24 cellular contexts compared by ENCODE assay signal in genomic region chr3:81764665-81765064, GRCh38. TPM values are rescaled to one million over a fixed set of nuclear protein-coding genes. Genes with fewer than 3 reads are reported as not detected.
DNase-seq lines count a peak whose midpoint lies in the region; ATAC-seq, FAIRE-seq and TF ChIP-seq lines count a peak whose summit lies in the region.
"Had no signal": no experiment of that assay in that cellular context is flagged by ENCODE, and none has a peak within 500 bp of the region (broad histone marks: within the 10 kb centered on the region; RNA-seq: fewer than 3 reads in every experiment).

No MANE protein-coding gene starts in this region.

- H3K9me3 ChIP-seq in HepG2 (ENCODE audit: low read length), result no peaks in the 10 kb centered on the region
- no peaks in the 10 kb centered on the region for H3K9me3 ChIP-seq in right lobe of liver
- H3K9me3 ChIP-seq in mammary epithelial cell (replicated peaks; ENCODE audit: insufficient read depth, low read length), result no peaks in the 10 kb centered on the region
- H3K9me3 ChIP-seq: left lung, sigmoid colon, vagina had no signal

- TF ChIP-seq RAD21 in HepG2 (CRISPR knock-in tag; IDR thresholded peaks at IDR 0.05), result no peak

- H3K4me2 ChIP-seq in HepG2 (ENCODE audit: low read depth, low read length) (no peak overlapping the region), mammary epithelial cell (ENCODE audit: insufficient read depth, low read depth, low read length) (no peak overlapping the region)

- H3K4me3 ChIP-seq in HepG2 (replicated peaks in 1 of 3; ENCODE audit: insufficient read depth in 1 of 3, low read depth in 2 of 3, low read length in 3 of 3) (no peak overlapping the region), right lobe of liver (no peak overlapping the region), mammary epithelial cell (replicated peaks in 1 of 3; ENCODE audit: insufficient read depth in 1 of 3, low read depth in 2 of 3, low read length in 3 of 3) (no peak overlapping the region)
- H3K4me3 ChIP-seq: dorsolateral prefrontal cortex, left lung, sigmoid colon, vagina had no signal

- TF ChIP-seq CTCF in HepG2 (CRISPR knock-in tag; IDR thresholded peaks at IDR 0.05) (no peak), right lobe of liver (IDR thresholded peaks at IDR 0.05) (no peak), mammary epithelial cell (conservative IDR thresholded peaks at IDR 0.05 in 1 of 2, IDR thresholded peaks at IDR 0.05 in 1 of 2; ENCODE audit: extremely low read depth in 1 of 2, insufficient read depth in 1 of 2, low read depth in 1 of 2, low read length in 2 of 2) (no peak)

- BruUV-seq in HepG2 (replicated peaks; lab: Mats Ljungman, UMichigan) (no TSS peak), mammary epithelial cell (replicated peaks; lab: Mats Ljungman, UMichigan) (no TSS peak)

- CTCF ChIA-PET in HepG2 (lab: Yijun Ruan, JAX; ENCODE audit: low intra/inter-chr PET ratio, low total read pairs) (no interaction called here), mammary epithelial cell (lab: Charles Lee; ENCODE audit: low non-redundant PET) (no interaction called here)

- H3K79me2 ChIP-seq in HepG2 (ENCODE audit: insufficient read depth, low read length), result peaks cover 10% of the 10 kb centered on the region
- H3K79me2 ChIP-seq in mammary epithelial cell (ENCODE audit: insufficient read depth, low read length), result peaks cover 7% of the 10 kb centered on the region

- H3K27ac ChIP-seq in HepG2 (ENCODE audit: extremely low read length, insufficient read depth, low read length) (no peak overlapping the region), right lobe of liver (no peak overlapping the region), mammary epithelial cell (ENCODE audit: insufficient read depth, low read depth, low read length) (no peak overlapping the region)
- H3K27ac ChIP-seq: dorsolateral prefrontal cortex, left lung, parathyroid adenoma, sigmoid colon, vagina had no signal

- H4K20me1 ChIP-seq in HepG2 (ENCODE audit: insufficient read depth, low read length) (no peaks in the 10 kb centered on the region), mammary epithelial cell (ENCODE audit: insufficient read depth, low read length) (no peaks in the 10 kb centered on the region)

- in situ Hi-C loops in HepG2 (cut with HindIII; ENCODE audit: extremely low pct_ligation_motif_present, low pct_unique_long_range_greater_than_20kb), result no loop called here
- in situ Hi-C loops in mammary epithelial cell (cut with MboI; ENCODE audit: low sequenced_read_pairs in 2 of 2), result no loop called here

- H3K36me3 ChIP-seq in HepG2 (replicated peaks in 1 of 2; ENCODE audit: control insufficient read depth in 1 of 2, insufficient read depth in 2 of 2, low read length in 2 of 2) (no peaks in the 10 kb centered on the region), right lobe of liver (no peaks in the 10 kb centered on the region), mammary epithelial cell (ENCODE audit: insufficient read depth, low read length) (no peaks in the 10 kb centered on the region)
- H3K36me3 ChIP-seq: left lung, sigmoid colon, vagina had no signal

- H3K9ac ChIP-seq in HepG2 (ENCODE audit: insufficient read depth, low read depth, low read length), result no peak overlapping the region
- H3K9ac ChIP-seq in mammary epithelial cell (ENCODE audit: insufficient read depth, low read length), result no peak overlapping the region
- H3K9ac ChIP-seq: parathyroid adenoma had no signal

- no peak for FAIRE-seq in HepG2 (lab: Jason Lieb, UNC)

- no peak for TF ChIP-seq EP300 in HepG2 (IDR thresholded peaks at IDR 0.05; ENCODE audit: low read depth in 2 of 2, low read length in 2 of 2)
- no peak for TF ChIP-seq EP300 in HepG2 (CRISPR knock-in tag; IDR thresholded peaks at IDR 0.05; ENCODE audit: borderline replicate concordance)

- dilution Hi-C loops in mammary epithelial cell (cut with HindIII; ENCODE audit: low sequenced_read_pairs), result no loop called here

- POLR2A ChIA-PET in HepG2 (lab: Yijun Ruan, JAX), result no interaction called here

- H2AFZ ChIP-seq in HepG2 (ENCODE audit: low read length) (no peak overlapping the region), mammary epithelial cell (ENCODE audit: low read depth, low read length) (peak overlapping the region; percentile 17)
- H2AFZ ChIP-seq: parathyroid adenoma had no signal

- ATAC-seq in HepG2 (no peak), right lobe of liver (no peak), SK-N-SH treated with all-trans-retinoic acid at 6 μM for 48 hours (no peak), GM18511 (IDR thresholded peaks at IDR 0.05; ENCODE audit: unreplicated experiment) (no peak), GM21390 (IDR thresholded peaks at IDR 0.05; ENCODE audit: unreplicated experiment) (no peak)
- ATAC-seq: activated naive CD4-positive, alpha-beta T cell treated with anti-CD3 and anti-CD28 coated beads, Interleukin-2, amount 50 U/mL, for 72 hours; activated T-helper 17 cell treated with anti-CD3 and anti-CD28 coated beads, Interleukin-2, amount 50 U/mL, for 72 hours; left lung had no signal

- DNase-seq in HepG2 (ENCODE audit: low spot score) (no peak), right lobe of liver (no peak), mammary epithelial cell (no peak), fibroblast of the conjunctiva (ENCODE audit: low read depth) (peak; percentile 52), NCI-H2107 treated with DMSO at 0.1 percent for 48 hours (lab: John Stamatoyannopoulos, UW; ENCODE audit: unreplicated experiment) (no peak)
- DNase-seq: activated CD4-positive, alpha-beta T cell treated with anti-CD3 and anti-CD28 coated beads, Interleukin-2, amount 50 U/mL, for 1 hour; activated CD8-positive, alpha-beta memory T cell treated with anti-CD3 and anti-CD28 coated beads, Interleukin-2, amount 50 U/mL, for 4 hours; aorta; central memory CD4-positive, alpha-beta T cell; dorsolateral prefrontal cortex; HFFc6; hypothalamus; left lung; NCI-H187; NCI-H526; nephron progenitor cell; sigmoid colon had no signal

- TF ChIP-seq POLR2A in HepG2 (IDR thresholded peaks at IDR 0.05; ENCODE audit: insufficient read depth in 1 of 2, low read depth in 2 of 2, low read length in 2 of 2), result no peak
- TF ChIP-seq POLR2A in right lobe of liver (IDR thresholded peaks at IDR 0.05), result no peak

- intact Hi-C loops in HepG2 (cut with micrococcal nuclease; ENCODE audit: unreplicated experiment), result loop anchor here (5.0 kb wide), 3 partner anchors 47 to 92 kb away; no protein-coding TSS in a partner anchor
- intact Hi-C loops in right lobe of liver (cut with DNase I), result no loop called here
- intact Hi-C loops in mammary epithelial cell (cut with micrococcal nuclease), result loop anchor here (10.0 kb wide), 1 partner anchor 270 kb away; no protein-coding TSS in a partner anchor

- H3K27me3 ChIP-seq in HepG2 (ENCODE audit: control insufficient read depth in 1 of 2, insufficient read depth in 2 of 2, low read length in 2 of 2) (no peaks in the 10 kb centered on the region), right lobe of liver (no peaks in the 10 kb centered on the region), mammary epithelial cell (ENCODE audit: insufficient read depth, low read length) (no peaks in the 10 kb centered on the region)
- H3K27me3 ChIP-seq: dorsolateral prefrontal cortex, left lung, sigmoid colon, vagina had no signal

- peaks cover 39% of the 10 kb centered on the region for H3K4me1 ChIP-seq in HepG2 (ENCODE audit: insufficient read depth, low read length)
- peaks cover 0 to 14% (median 3%) of the 10 kb centered on the region in 4 donors for H3K4me1 ChIP-seq in right lobe of liver
- peaks cover 8% of the 10 kb centered on the region for H3K4me1 ChIP-seq in mammary epithelial cell (ENCODE audit: insufficient read depth, low read length)

TF ChIP-seq in HepG2, 621 proteins besides CTCF, POLR2A, EP300 and RAD21 (continues in another document):
- TF ChIP-seq MATR3 (CRISPR knock-in tag; IDR thresholded peaks at IDR 0.05) (no peak), ATF7 (IDR thresholded peaks at IDR 0.05) (peak; percentile 66), ATF7 (CRISPR knock-in tag; IDR thresholded peaks at IDR 0.05) (no peak), TEAD3 (CRISPR knock-in tag; optimal IDR thresholded peaks at IDR 0.05; ENCODE audit: borderline replicate concordance) (no peak)

TF ChIP-seq in SK-N-SH treated with all-trans-retinoic acid at 6 μM for 48 hours, 23 proteins besides CTCF, POLR2A, EP300 and RAD21 (continues in another document):
- no peak for TF ChIP-seq ZFP3 (CRISPR knock-in tag; IDR thresholded peaks at IDR 0.05)
- TF ChIP-seq ESRRG (CRISPR knock-in tag; IDR thresholded peaks at IDR 0.05), result no peak
- TF ChIP-seq GLIS3 (CRISPR knock-in tag; IDR thresholded peaks at IDR 0.05), result no peak
- TF ChIP-seq TCF4 (CRISPR knock-in tag; IDR thresholded peaks at IDR 0.05; ENCODE audit: borderline replicate concordance), result no peak
- TF ChIP-seq ARNTL (CRISPR knock-in tag; IDR thresholded peaks at IDR 0.05; ENCODE audit: borderline replicate concordance, low read depth), result no peak
- no peak for TF ChIP-seq TOX (CRISPR knock-in tag; IDR thresholded peaks at IDR 0.05; ENCODE audit: borderline replicate concordance)
- no peak for TF ChIP-seq PPARA (CRISPR knock-in tag; IDR thresholded peaks at IDR 0.05; ENCODE audit: borderline replicate concordance)

RNA-seq across cellular contexts. Expression of gene GBE1, which starts 3.2 kb away (rescaled TPM):
- 22.9 and 30.9 TPM in 2 replicates for total RNA-seq in HepG2 (2016; rRNA removed; fragmentation: Illumina TruSeq; extraction: Trizol)
- total RNA-seq in HepG2 (2016; cell fraction: cytosol; rRNA removed; fragmentation: Illumina TruSeq; extraction: Trizol; ENCODE audit: low read depth), result 3.7 and 4.0 TPM in 2 replicates
- total RNA-seq in HepG2 (2016; cell fraction: insoluble cytoplasmic fraction; rRNA removed; fragmentation: Illumina TruSeq; extraction: Trizol), result 20.7 and 31.2 TPM in 2 replicates
- 7.5 and 7.8 TPM in 2 replicates for total RNA-seq in HepG2 (2016; cell fraction: membrane; rRNA removed; fragmentation: Illumina TruSeq; extraction: Trizol)
- 23.9 and 24.8 TPM in 2 replicates for total RNA-seq in HepG2 (2016; cell fraction: nucleus; rRNA removed; fragmentation: Illumina TruSeq; extraction: Trizol)
- 31.1 and 36.1 TPM in 2 replicates for polyA plus RNA-seq in HepG2 (2011; rRNA removed)
- 17.0 and 30.6 TPM in 2 replicates for polyA plus RNA-seq in HepG2 (2011; cell fraction: cytosol; rRNA removed)
- polyA plus RNA-seq in HepG2 (2011; cell fraction: nucleus; rRNA removed), result 12.7 and 18.2 TPM in 2 replicates
- 52.7 and 85.6 TPM in 2 replicates for polyA plus RNA-seq in HepG2 (2012)
- polyA plus RNA-seq in HepG2 (2016; cell fraction: cytosol; fragmentation: Illumina TruSeq; extraction: Trizol; ENCODE audit: low read depth), result 1.0 and 1.5 TPM in 2 replicates
- 23.3 and 24.3 TPM in 2 replicates for polyA plus RNA-seq in HepG2 (2016; cell fraction: insoluble cytoplasmic fraction; fragmentation: Illumina TruSeq; extraction: Trizol; ENCODE audit: low read depth)
- 3.2 and 3.6 TPM in 2 replicates for polyA plus RNA-seq in HepG2 (2016; cell fraction: membrane; fragmentation: Illumina TruSeq; extraction: Trizol; ENCODE audit: low read depth)
- 9.5 and 10.1 TPM in 2 replicates for polyA plus RNA-seq in HepG2 (2016; cell fraction: nucleus; fragmentation: Illumina TruSeq; extraction: Trizol; ENCODE audit: insufficient read depth, low read depth)
- 22.1 and 32.2 TPM in 2 replicates for polyA minus RNA-seq in HepG2 (2011; rRNA and poly(A)+ RNA removed; ENCODE audit: low replicate concordance)
- 41.3 and 51.4 TPM in 2 replicates for polyA minus RNA-seq in HepG2 (2011; cell fraction: cytosol; rRNA and poly(A)+ RNA removed)
- 221 and 223 TPM in 2 replicates for polyA minus RNA-seq in HepG2 (2011; cell fraction: nucleus; rRNA and poly(A)+ RNA removed)
- total RNA-seq in right lobe of liver, result 10 to 100 TPM; 27.3 to 66.0 (median 57.3) TPM
- 10 to 100 TPM; 39.0 to 80.9 TPM for total RNA-seq in mammary epithelial cell
- 31.0 TPM for polyA plus RNA-seq in mammary epithelial cell
- 33.5 TPM for polyA minus RNA-seq in mammary epithelial cell

Comparison
In these comparisons a context has a peak if more than half of its experiments do, and no peak if none do; other contexts are left out.
1. intact Hi-C loops: an anchor here in HepG2 (5.0 kb wide) and mammary epithelial cell (10.0 kb wide); none called in right lobe of liver.